In the genomic region with DNA sequence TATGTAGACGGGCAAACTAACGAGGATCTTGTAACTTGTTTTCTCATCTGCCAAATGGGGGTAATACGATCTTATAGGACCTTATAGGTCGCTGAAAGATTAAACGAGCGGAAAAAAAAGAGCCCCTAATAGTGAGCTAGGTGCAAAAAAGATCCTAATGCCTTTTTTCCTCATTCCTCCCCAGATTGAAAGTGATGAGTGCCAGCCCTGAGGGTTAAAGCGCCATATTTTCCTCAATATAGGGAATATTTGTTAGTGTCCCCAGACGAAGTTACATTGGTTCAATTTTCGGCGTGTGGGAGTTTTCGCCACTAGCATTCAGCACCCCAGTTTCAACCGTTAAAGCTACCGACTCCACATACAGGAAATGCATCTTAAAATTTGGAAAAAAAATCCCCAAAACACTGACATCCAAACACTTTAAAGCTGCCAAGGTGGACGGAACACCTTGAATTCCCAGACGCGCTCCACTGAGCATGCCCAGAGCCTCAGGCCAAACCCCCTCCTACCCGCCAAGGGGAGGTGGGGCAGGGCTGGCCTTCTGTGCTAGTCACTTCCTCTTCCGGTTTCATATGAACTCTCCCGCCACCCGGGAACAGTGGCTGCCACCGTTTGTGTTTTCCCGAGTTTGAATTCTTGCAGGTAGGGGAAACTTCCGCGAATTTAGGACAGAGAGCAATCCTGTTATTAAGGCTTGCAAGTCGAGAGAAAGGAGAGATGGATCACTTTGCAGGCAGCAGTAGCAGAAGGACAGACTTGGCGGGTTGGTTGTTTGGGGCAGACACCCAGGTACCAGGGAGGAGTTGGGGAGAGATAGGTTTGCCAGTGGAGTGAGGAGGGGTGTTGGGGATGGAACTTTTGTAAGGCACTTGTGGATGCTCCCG, we compare ENCODE assay signal across 8 cellular contexts. TPM values are rescaled to one million over a fixed set of nuclear protein-coding genes. Genes with fewer than 3 reads are reported as not detected.
DNase-seq lines count a peak whose midpoint lies in the region; ATAC-seq and TF ChIP-seq lines count a peak whose summit lies in the region.

A gene with protein sequence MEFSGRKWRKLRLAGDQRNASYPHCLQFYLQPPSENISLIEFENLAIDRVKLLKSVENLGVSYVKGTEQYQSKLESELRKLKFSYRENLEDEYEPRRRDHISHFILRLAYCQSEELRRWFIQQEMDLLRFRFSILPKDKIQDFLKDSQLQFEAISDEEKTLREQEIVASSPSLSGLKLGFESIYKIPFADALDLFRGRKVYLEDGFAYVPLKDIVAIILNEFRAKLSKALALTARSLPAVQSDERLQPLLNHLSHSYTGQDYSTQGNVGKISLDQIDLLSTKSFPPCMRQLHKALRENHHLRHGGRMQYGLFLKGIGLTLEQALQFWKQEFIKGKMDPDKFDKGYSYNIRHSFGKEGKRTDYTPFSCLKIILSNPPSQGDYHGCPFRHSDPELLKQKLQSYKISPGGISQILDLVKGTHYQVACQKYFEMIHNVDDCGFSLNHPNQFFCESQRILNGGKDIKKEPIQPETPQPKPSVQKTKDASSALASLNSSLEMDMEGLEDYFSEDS (plus strand): TSS at position 571 of the 884 bp plus-strand sequence. CDS start 816 bp downstream, outside the sequence.

- under 1% methylated on average over 27 of the region's 27 CpGs for WGBS in suprapubic skin

- no peak for TF ChIP-seq CTCF in suprapubic skin (IDR thresholded peaks at IDR 0.05)

- DNase-seq in NCI-H1048 (lab: John Stamatoyannopoulos, UW) (peak; percentile 60), SKM-1 (lab: John Stamatoyannopoulos, UW; ENCODE audit: unreplicated experiment) (peak; percentile 82), glomerular visceral epithelial cell (ENCODE audit: extremely low spot score) (peak; percentile 84), occipital lobe (lab: John Stamatoyannopoulos, UW) (peak; percentile 80), suprapubic skin (ENCODE audit: low spot score in 2 of 2) (peak; percentile 87 to 90)

- H3K4me1 ChIP-seq in suprapubic skin, result peaks cover 27% of the 10 kb centered on the region

- peaks cover 3% of the 10 kb centered on the region for H3K27me3 Mint-ChIP-seq in activated naive CD4-positive, alpha-beta T cell treated with anti-CD3 and anti-CD28 coated beads, Interleukin-2, amount 50 U/mL, for 24 hours

- H3K9me3 Mint-ChIP-seq in activated naive CD4-positive, alpha-beta T cell treated with anti-CD3 and anti-CD28 coated beads, Interleukin-2, amount 50 U/mL, for 24 hours, result no peaks in the 10 kb centered on the region

- H3K4me3 ChIP-seq in GM08714 (ENCODE audit: low read length) (peak within 1 kb of the TSS; percentile 97), suprapubic skin (peak within 1 kb of the TSS; percentile 71)

- peaks cover 17% of the 10 kb centered on the region for H3K36me3 ChIP-seq in suprapubic skin

- no peak for TF ChIP-seq EP300 in suprapubic skin (IDR thresholded peaks at IDR 0.05)

- H3K9me3 ChIP-seq in suprapubic skin, result no peaks in the 10 kb centered on the region

- H3K4me3 Mint-ChIP-seq in activated naive CD4-positive, alpha-beta T cell treated with anti-CD3 and anti-CD28 coated beads, Interleukin-2, amount 50 U/mL, for 24 hours, result peak within 1 kb of the TSS; percentile 100

- peak within 1 kb of the TSS; percentile 98 for H3K27ac Mint-ChIP-seq in activated naive CD4-positive, alpha-beta T cell treated with anti-CD3 and anti-CD28 coated beads, Interleukin-2, amount 50 U/mL, for 24 hours

- peaks cover 45% of the 10 kb centered on the region for H3K4me1 Mint-ChIP-seq in activated naive CD4-positive, alpha-beta T cell treated with anti-CD3 and anti-CD28 coated beads, Interleukin-2, amount 50 U/mL, for 24 hours

- no peaks in the 10 kb centered on the region for H3K27me3 ChIP-seq in suprapubic skin

- peak within 1 kb of the TSS; percentile 52 for H3K27ac ChIP-seq in suprapubic skin

- TF ChIP-seq POLR2A in suprapubic skin (IDR thresholded peaks at IDR 0.05), result no peak

- H3K36me3 Mint-ChIP-seq in activated naive CD4-positive, alpha-beta T cell treated with anti-CD3 and anti-CD28 coated beads, Interleukin-2, amount 50 U/mL, for 24 hours, result peaks cover 16% of the 10 kb centered on the region

- peak; percentile 89 for ATAC-seq in HG02571 (IDR thresholded peaks at IDR 0.05; ENCODE audit: unreplicated experiment)

RNA-seq across cellular contexts. Expression of the gene that starts here (rescaled TPM):
- 25.7 TPM for total RNA-seq in occipital lobe
- 10 to 100 TPM in 2 of 4 donors, 1 to 10 TPM in 2; 8.5 to 14.6 (median 11.0) TPM for total RNA-seq in suprapubic skin

Comparison
In these comparisons a context has a peak if more than half of its experiments do, and no peak if none do; other contexts are left out.
1. Peak in every context shown above with its lines: DNase-seq, ATAC-seq, H3K4me3 ChIP-seq and H3K27ac ChIP-seq.